ENCODE assay signal across 17 cellular contexts in genomic region chr2:10532631-10533101, GRCh38.
A peak's percentile ranks its signal among the peaks of the same experiment; 100 is the strongest.
DNase-seq lines count a peak whose midpoint lies in the region; ATAC-seq lines count a peak whose summit lies in the region.
"Had no signal": no experiment of that assay in that cellular context is flagged by ENCODE, and none has a peak within 500 bp of the region (broad histone marks: within the 10 kb centered on the region; RNA-seq: fewer than 3 reads in every experiment).

No MANE protein-coding gene starts in this region.

- no peaks in the 10 kb centered on the region for H3F3A ChIP-seq in GM23248 (ENCODE audit: insufficient read depth)

- H3K4me2 ChIP-seq in GM23248 (ENCODE audit: unreplicated experiment): no peak overlapping the region

- H3K9me2 ChIP-seq in GM23248 (ENCODE audit: insufficient read depth): no peaks in the 10 kb centered on the region

- H2AFZ ChIP-seq in GM23248: no peak overlapping the region

- H3K36me3 ChIP-seq in GM23248 (ENCODE audit: low read depth): no peaks in the 10 kb centered on the region
- H3K36me3 ChIP-seq: thyroid gland had no signal

- H3K79me2 ChIP-seq in GM23248 (ENCODE audit: insufficient read depth): no peaks in the 10 kb centered on the region

- intact Hi-C loops in sciatic nerve (cut with DNase I): no loop called here

- no peaks in the 10 kb centered on the region for H3K9me3 ChIP-seq in GM23248 (ENCODE audit: low read depth)
- H3K9me3 ChIP-seq: thyroid gland had no signal

- no peak overlapping the region for H3K9ac ChIP-seq in GM23248

- H3K27me3 ChIP-seq in GM23248 (replicated peaks; ENCODE audit: insufficient read depth): no peaks in the 10 kb centered on the region
- H3K27me3 ChIP-seq: thyroid gland had no signal

- H3K27ac ChIP-seq in GM23248: no peak overlapping the region
- H3K27ac ChIP-seq: epithelial cell of prostate, thyroid gland had no signal

- in situ Hi-C loops in GM23248 (cut with MboI): no loop called here

- H3K4me1 ChIP-seq in GM23248 (ENCODE audit: insufficient read depth): peaks cover 11% of the 10 kb centered on the region; the same call in 1 of the 2 replicates
- H3K4me1 ChIP-seq: thyroid gland had no signal

- no peaks in the 10 kb centered on the region for H4K20me1 ChIP-seq in GM23248 (ENCODE audit: insufficient read depth)

- 66 to 68% methylated on average over 13 to 14 of the region's 14 CpGs for WGBS in GM23248 (ENCODE audit: low coverage in 1 of 2, low lambda C conversion rate in 2 of 2, missing lambda C conversion rate in 2 of 2), 2 experiments

- ATAC-seq in esophagus mucosa (peak; percentile 80), sciatic nerve (no peak)
- ATAC-seq: activated CD4-positive, CD25-positive, alpha-beta regulatory T cell treated with anti-CD3 and anti-CD28 coated beads, Interleukin-2, amount 50 U/mL, for 24 hours; CD8-positive, alpha-beta T cell; stimulated activated naive B cell treated with anti-CD40 and anti-IgM and Interleukin-4, amounts not matched to agents 10 μg/mL and 1 μg/mL and 100 μg/mL, for 72 hours had no signal

- DNase-seq in GM23248 (peak; percentile 53), M059J (ENCODE audit: low read depth) (peak; percentile 66), sciatic nerve (ENCODE audit: low spot score) (peak; percentile 32), NCI-H82 treated with DMSO at 0.1 percent for 48 hours (lab: John Stamatoyannopoulos, UW; ENCODE audit: unreplicated experiment) (no peak), midbrain (lab: John Stamatoyannopoulos, UW) (no peak)
- DNase-seq in stimulated activated naive CD4-positive, alpha-beta T cell (lab: John Stamatoyannopoulos, UW): no peak
- DNase-seq: CD8-positive, alpha-beta T cell; dermis blood vessel endothelial cell; EL; GOT3; MM.1S; stimulated activated naive B cell treated with anti-CD40 and anti-IgM and Interleukin-4, amounts not matched to agents 10 μg/mL and 1 μg/mL and 100 μg/mL, for 72 hours; T-helper 9 cell; thyroid gland had no signal

- no peak overlapping the region for H3K4me3 ChIP-seq in GM23248
- H3K4me3 ChIP-seq: thyroid gland had no signal

Comparison
In these comparisons a context has a peak if more than half of its experiments do, and no peak if none do; other contexts are left out.
1. DNase-seq: peak in GM23248 (single experiment), M059J (single experiment) and sciatic nerve (single experiment); none in stimulated activated naive CD4-positive, alpha-beta T cell (0 of 6), NCI-H82 treated with DMSO at 0.1 percent for 48 hours (single experiment) and midbrain (single experiment).